In genomic region chr10:122149607-122150505, GRCh38 we compare ENCODE assay signal across 1 cellular context.
TF ChIP-seq lines count a peak whose summit lies in the region.

No MANE protein-coding gene starts in this region.

TF ChIP-seq in HepG2, 621 proteins besides CTCF, POLR2A, EP300 and RAD21 (continued from another document):
- TF ChIP-seq MXD3 (CRISPR knock-in tag; IDR thresholded peaks at IDR 0.05) (no peak), AGO2 (optimal IDR thresholded peaks at IDR 0.05; ENCODE audit: low read depth, low read length) (peak; percentile 72)
